In the genomic region with DNA sequence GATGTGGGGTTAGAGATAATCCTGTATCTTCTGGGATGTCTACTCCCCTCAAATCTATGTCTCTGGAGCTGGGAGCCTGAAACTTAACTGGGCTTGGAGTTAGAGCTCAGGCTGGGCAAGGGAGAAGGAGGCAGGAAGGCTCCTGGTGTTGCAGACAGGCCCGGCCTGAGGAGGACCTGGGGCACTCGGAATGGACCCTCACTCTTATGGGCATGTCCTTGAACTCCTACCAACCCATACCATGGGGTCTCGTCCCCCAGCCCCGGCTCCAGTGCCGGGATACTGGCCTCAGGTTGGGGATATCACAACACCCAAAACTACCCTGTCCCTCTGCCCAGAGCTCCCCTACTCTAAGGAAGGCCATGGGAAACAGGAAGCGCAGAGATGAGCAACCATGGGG, we compare ENCODE assay signal across 25 cellular contexts. TPM values are rescaled to one million over a fixed set of nuclear protein-coding genes. Genes with fewer than 3 reads are reported as not detected.
"Had no signal": no experiment of that assay in that cellular context is flagged by ENCODE, and none has a peak within 500 bp of the region (broad histone marks: within the 10 kb centered on the region; RNA-seq: fewer than 3 reads in every experiment).

No MANE protein-coding gene starts in this region.

- H3K27ac Mint-ChIP-seq: IgD-negative memory B cell had no signal

- H3K27ac ChIP-seq: HL-60, KMS-11, RWPE1, SJSA1, SK-N-MC had no signal

- DNase-seq: Kasumi-1, MM.1S, NCI-H1092 treated with DMSO at 0.1 percent for 48 hours, NCI-H1436, NCI-H187, NCI-H2029, NCI-H2081 treated with DMSO at 0.1 percent for 48 hours, NCI-H2171, NCI-H226, NCI-H446, NCI-H510A, NCI-H524 treated with DMSO at 0.1 percent for 48 hours, NCI-H69, NCI-H774, PC-3, SIG-M5 had no signal

- H3K27me3 Mint-ChIP-seq: IgD-negative memory B cell had no signal

- H3K4me3 ChIP-seq: K562, SJSA1, SK-N-MC had no signal

- H3K4me1 ChIP-seq: SJSA1 had no signal

- H3K27me3 ChIP-seq: SJSA1 had no signal

- H3K4me3 Mint-ChIP-seq: IgD-negative memory B cell had no signal

- ATAC-seq: K562, Panc1, PC-3, Right ventricle myocardium inferior had no signal

- H3K4me1 Mint-ChIP-seq: IgD-negative memory B cell had no signal

- H3K9me3 Mint-ChIP-seq: IgD-negative memory B cell had no signal

- H3K9me3 ChIP-seq: SJSA1 had no signal

- H3K36me3 ChIP-seq: SJSA1 had no signal

RNA-seq across cellular contexts. Expression of gene SCN5A, which starts 45.2 kb away (rescaled TPM):
- total RNA-seq: PC-3 had no signal
- polyA plus RNA-seq: IgD-negative memory B cell had no signal
